26 cellular contexts compared by ENCODE assay signal in the genomic region with DNA sequence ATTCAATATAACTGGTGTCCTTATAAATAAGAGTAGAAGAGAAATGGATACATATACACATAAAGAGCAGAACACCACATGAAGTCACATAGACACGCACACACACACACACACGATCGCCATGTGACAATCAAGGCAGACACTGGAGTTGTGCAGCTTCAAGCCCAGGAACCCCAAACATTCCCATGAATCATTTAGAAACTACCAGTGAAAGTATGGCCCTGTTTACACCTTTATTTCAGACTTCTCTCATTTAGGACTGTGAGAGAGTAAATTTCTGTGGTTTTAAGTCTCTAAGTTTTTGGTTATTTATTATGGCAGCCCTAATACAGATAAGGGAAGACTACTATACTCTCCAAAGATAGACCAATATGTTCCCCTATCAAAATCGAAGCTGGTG.
DNase-seq lines count a peak whose midpoint lies in the region; ATAC-seq lines count a peak whose summit lies in the region.
"Had no signal": no experiment of that assay in that cellular context is flagged by ENCODE, and none has a peak within 500 bp of the region (broad histone marks: within the 10 kb centered on the region; RNA-seq: fewer than 3 reads in every experiment).

No MANE protein-coding gene starts in this region.

- ATAC-seq in GM18502 (IDR thresholded peaks at IDR 0.05; ENCODE audit: poor library complexity, unreplicated experiment): peak; percentile 83
- ATAC-seq in GM19463 (IDR thresholded peaks at IDR 0.05; ENCODE audit: unreplicated experiment): peak; percentile 81
- peak; percentile 73 for ATAC-seq in HG02642 (IDR thresholded peaks at IDR 0.05; ENCODE audit: poor library complexity, unreplicated experiment)
- peak; percentile 89 for ATAC-seq in HG03457 (IDR thresholded peaks at IDR 0.05; ENCODE audit: unreplicated experiment)
- no peak for ATAC-seq in HG03342 (IDR thresholded peaks at IDR 0.05; ENCODE audit: unreplicated experiment)
- no peak for ATAC-seq in GM21515 (IDR thresholded peaks at IDR 0.05; ENCODE audit: unreplicated experiment)
- ATAC-seq: activated CD8-positive, alpha-beta T cell treated with anti-CD3 and anti-CD28 coated beads for 36 hours; gastrocnemius medialis; GM23338; Panc1; psoas muscle had no signal

- no peak for DNase-seq in stimulated activated CD4-positive, alpha-beta T cell treated with anti-CD3 and anti-CD28 coated beads, Interleukin-12 subunit alpha, Interleukin-12 subunit beta, amount 100 ng/mL, for 4 hours
- no peak for DNase-seq in SW 1271 (lab: John Stamatoyannopoulos, UW)
- DNase-seq: activated CD4-positive, CD25-positive, alpha-beta regulatory T cell; activated CD8-positive, alpha-beta T cell treated with anti-CD3 and anti-CD28 coated beads for 36 hours; BE2C; DMS53; endodermal cell; gastrocnemius medialis; GF-D8; hippocampal formation; Kasumi-1; left ventricle myocardium inferior; MV-4-11; naive B cell; NCI-H1694; NCI-H2171; NCI-H524; psoas muscle had no signal

Comparison
In these comparisons a context has a peak if more than half of its experiments do, and no peak if none do; other contexts are left out.
1. ATAC-seq: peak in GM18502 (single experiment), GM19463 (single experiment), HG02642 (single experiment) and HG03457 (single experiment); none in HG03342 (single experiment) and GM21515 (single experiment).